In the genomic region with DNA sequence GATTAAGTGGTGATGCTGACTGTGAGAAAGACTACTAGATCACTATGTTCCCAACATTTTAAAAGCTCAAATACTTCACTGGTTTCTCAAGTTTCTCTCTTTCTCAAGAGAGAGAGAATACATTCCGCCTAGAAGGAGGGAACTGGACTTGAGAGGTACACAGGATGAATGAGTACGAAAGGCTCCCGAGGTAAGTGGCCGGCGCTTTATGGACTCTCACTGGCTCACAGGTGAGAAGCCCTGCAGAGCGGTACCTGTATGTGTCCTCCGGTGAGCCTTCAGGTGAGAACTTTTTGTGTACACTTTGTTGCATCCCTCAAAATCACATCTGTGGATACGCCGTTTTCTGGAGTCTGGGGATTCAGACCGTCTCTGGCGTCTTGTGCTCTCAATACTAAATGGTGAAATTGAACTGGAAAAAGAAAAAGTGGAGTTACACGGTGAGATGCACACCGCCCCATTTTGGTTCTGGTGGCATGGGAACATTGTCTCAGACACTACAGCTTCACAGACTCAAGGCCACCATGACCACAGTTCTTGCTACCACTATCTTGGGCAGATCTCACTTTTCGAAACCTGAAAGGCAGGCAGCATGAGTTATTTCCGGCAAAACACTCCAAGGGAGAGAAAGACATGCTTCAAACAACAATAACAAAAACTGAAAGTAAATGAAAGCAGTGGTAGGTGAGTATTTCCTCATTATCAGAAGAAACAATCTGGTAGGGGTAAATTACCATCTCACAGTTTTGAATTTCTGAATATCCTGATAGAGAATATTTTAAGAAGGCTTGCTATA, we compare ENCODE assay signal across 8 cellular contexts.
A peak's percentile ranks its signal among the peaks of the same experiment; 100 is the strongest.
DNase-seq lines count a peak whose midpoint lies in the region; ATAC-seq lines count a peak whose summit lies in the region.

No MANE protein-coding gene starts in this region.

- intact Hi-C loops in sciatic nerve (cut with DNase I) = no loop called here

- DNase-seq in activated T-cell treated with anti-CD3 and anti-CD28 coated beads for 24 hours (ENCODE audit: low read depth) = peak; percentile 50
- DNase-seq in sciatic nerve (ENCODE audit: low spot score) = no peak
- DNase-seq in DMS 273 (lab: John Stamatoyannopoulos, UW; ENCODE audit: unreplicated experiment) = no peak
- no peak for DNase-seq in SK-N-DZ (ENCODE audit: low spot score)
- no peak for DNase-seq in NCI-H526 (lab: John Stamatoyannopoulos, UW)
- DNase-seq in NOMO-1 (lab: John Stamatoyannopoulos, UW; ENCODE audit: unreplicated experiment in 2 of 2) = no peak

- peak; percentile 82 for ATAC-seq in GM18867 (IDR thresholded peaks at IDR 0.05; ENCODE audit: unreplicated experiment)
- peak; percentile 80 for ATAC-seq in HG03095 (IDR thresholded peaks at IDR 0.05; ENCODE audit: unreplicated experiment)
- ATAC-seq in sciatic nerve = peak; percentile 17

Comparison
In these comparisons a context has a peak if more than half of its experiments do, and no peak if none do; other contexts are left out.
1. ATAC-seq: peak in every context shown above with its lines; median percentile 82 in GM18867; 80 in HG03095; 17 in sciatic nerve.